ENCODE assay signal across 9 cellular contexts in the genomic region with DNA sequence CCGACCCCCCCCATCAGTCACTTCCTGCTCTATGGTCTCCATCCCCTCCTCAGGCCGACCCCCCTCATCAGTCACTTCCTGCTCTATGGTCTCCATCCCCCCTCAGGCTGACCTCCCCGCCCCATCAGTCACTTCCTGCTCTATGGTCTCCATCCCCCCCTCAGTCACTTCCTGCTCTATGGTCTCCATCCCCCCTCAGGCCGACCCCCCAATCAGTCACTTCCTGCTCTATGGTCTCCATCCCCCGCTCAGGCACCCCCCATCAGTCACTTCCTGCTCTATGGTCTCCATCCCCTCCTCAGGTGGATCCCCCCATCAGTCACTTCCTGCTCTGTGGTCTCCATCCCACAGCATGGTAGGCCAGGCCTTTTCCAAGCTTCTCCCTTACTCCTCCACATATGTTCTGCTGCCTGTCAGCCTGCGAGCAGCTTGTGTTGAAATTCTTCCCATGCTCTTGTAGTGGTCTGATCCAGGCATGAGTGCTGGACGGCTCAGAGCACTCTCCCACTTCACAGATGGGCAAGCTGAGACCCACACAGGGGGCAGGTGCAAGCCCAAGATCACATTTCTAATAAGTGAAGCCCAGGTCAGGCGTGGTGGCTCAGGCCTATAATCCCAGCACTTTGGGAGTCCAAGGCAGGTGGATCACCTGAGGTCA. TPM values are rescaled to one million over a fixed set of nuclear protein-coding genes. Genes with fewer than 3 reads are reported as not detected.
A peak's percentile ranks its signal among the peaks of the same experiment; 100 is the strongest.
DNase-seq lines count a peak whose midpoint lies in the region; ATAC-seq and TF ChIP-seq lines count a peak whose summit lies in the region.
"Had no signal": no experiment of that assay in that cellular context is flagged by ENCODE, and none has a peak within 500 bp of the region (broad histone marks: within the 10 kb centered on the region; RNA-seq: fewer than 3 reads in every experiment).

No MANE protein-coding gene starts in this region.

- TF ChIP-seq CTCF in Calu3 (IDR thresholded peaks at IDR 0.05; ENCODE audit: unreplicated experiment) (no peak), NB4 (IDR thresholded peaks at IDR 0.05; ENCODE audit: low read depth, low read length) (no peak)

- no peaks in the 10 kb centered on the region for H3K9me3 Mint-ChIP-seq in Calu3 (ENCODE audit: low read depth, unreplicated experiment)
- H3K9me3 Mint-ChIP-seq in activated T-helper 2 cell treated with anti-CD3 and anti-CD28 coated beads, Interferon-gamma antibody, Interleukin-2, Interleukin-4, amounts not matched to agents 10 μg/mL and 5 μg/mL and 100 μg/mL, durations not matched to agents 14 hours and 24 hours and 36 hours: no peaks in the 10 kb centered on the region
- H3K9me3 Mint-ChIP-seq in naive B cell: peaks cover 0 to 6% (median 4%) of the 10 kb centered on the region in 7 donors

- ATAC-seq in naive B cell (ENCODE audit: low read depth in 2 of 2): no peak
- ATAC-seq in GM19463 (IDR thresholded peaks at IDR 0.05; ENCODE audit: unreplicated experiment): no peak

- peaks cover 65% of the 10 kb centered on the region for H3K4me1 Mint-ChIP-seq in Calu3 (ENCODE audit: low read depth, unreplicated experiment)
- H3K4me1 Mint-ChIP-seq in activated T-helper 2 cell treated with anti-CD3 and anti-CD28 coated beads, Interferon-gamma antibody, Interleukin-2, Interleukin-4, amounts not matched to agents 10 μg/mL and 5 μg/mL and 100 μg/mL, durations not matched to agents 14 hours and 24 hours and 36 hours (ENCODE audit: low read depth): peaks cover 18% of the 10 kb centered on the region
- H3K4me1 Mint-ChIP-seq in naive B cell: peaks cover 15 to 32% (median 23%) of the 10 kb centered on the region in 3 donors

- H3K27ac Mint-ChIP-seq in Calu3 (ENCODE audit: unreplicated experiment) (peak overlapping the region; percentile 71), naive B cell (peak overlapping the region; percentile 18 to 89 (median 76))
- peak overlapping the region; percentile 74 for H3K27ac Mint-ChIP-seq in activated T-helper 2 cell treated with anti-CD3 and anti-CD28 coated beads, Interferon-gamma antibody, Interleukin-2, Interleukin-4, amounts not matched to agents 10 μg/mL and 5 μg/mL and 100 μg/mL, durations not matched to agents 14 hours and 24 hours and 36 hours

- no peak overlapping the region for H3K27ac ChIP-seq in caudate nucleus (ENCODE audit: low read depth, low read length)

- H3K36me3 Mint-ChIP-seq in Calu3 (ENCODE audit: insufficient read depth, unreplicated experiment) (peaks cover 58% of the 10 kb centered on the region), naive B cell (peaks cover 0 to 44% of the 10 kb centered on the region in 2 donors)
- peaks cover 59% of the 10 kb centered on the region for H3K36me3 Mint-ChIP-seq in activated T-helper 2 cell treated with anti-CD3 and anti-CD28 coated beads, Interferon-gamma antibody, Interleukin-2, Interleukin-4, amounts not matched to agents 10 μg/mL and 5 μg/mL and 100 μg/mL, durations not matched to agents 14 hours and 24 hours and 36 hours (ENCODE audit: low read depth)

- TF ChIP-seq POLR2A in NB4 (IDR thresholded peaks at IDR 0.05; ENCODE audit: extremely low read depth, insufficient read length): no peak

- no TSS peak for BruUV-seq in Calu3 (replicated peaks; lab: Mats Ljungman, UMichigan)

- DNase-seq in Calu3 (no peak), NB4 (ENCODE audit: low read depth) (peak; percentile 18), naive B cell (no peak), superior temporal gyrus (ENCODE audit: extremely low spot score) (no peak), caudate nucleus (lab: John Stamatoyannopoulos, UW) (no peak), NCI-H526 (lab: John Stamatoyannopoulos, UW) (no peak)
- no peak for DNase-seq in activated T-helper 2 cell treated with anti-CD3 and anti-CD28 coated beads, Interferon-gamma antibody, Interleukin-2, Interleukin-4, amounts not matched to agents 10 μg/mL and 5 μg/mL and 100 μg/mL, durations not matched to agents 14 hours and 24 hours and 36 hours (ENCODE audit: low spot score)
- DNase-seq: DMS153 had no signal

- H3K4me3 Mint-ChIP-seq in Calu3 (ENCODE audit: low read depth, unreplicated experiment): no peak overlapping the region
- no peak overlapping the region for H3K4me3 Mint-ChIP-seq in activated T-helper 2 cell treated with anti-CD3 and anti-CD28 coated beads, Interferon-gamma antibody, Interleukin-2, Interleukin-4, amounts not matched to agents 10 μg/mL and 5 μg/mL and 100 μg/mL, durations not matched to agents 14 hours and 24 hours and 36 hours (ENCODE audit: low read depth)
- no peak overlapping the region for H3K4me3 Mint-ChIP-seq in naive B cell

- no peak overlapping the region for H3K4me3 ChIP-seq in NB4 (ENCODE audit: low read depth, low read length)

- CTCF ChIA-PET in Calu3 (lab: Charles Lee): interaction anchor here (0.7 kb wide), 1 partner anchor 420 kb away, joined by 7 read pairs; no protein-coding TSS in a partner anchor

- H3K27me3 Mint-ChIP-seq in Calu3 (ENCODE audit: unreplicated experiment) (no peaks in the 10 kb centered on the region), naive B cell (no peaks in the 10 kb centered on the region)
- H3K27me3 Mint-ChIP-seq in activated T-helper 2 cell treated with anti-CD3 and anti-CD28 coated beads, Interferon-gamma antibody, Interleukin-2, Interleukin-4, amounts not matched to agents 10 μg/mL and 5 μg/mL and 100 μg/mL, durations not matched to agents 14 hours and 24 hours and 36 hours (ENCODE audit: low read depth): no peaks in the 10 kb centered on the region

- intact Hi-C loops in Calu3 (cut with micrococcal nuclease; ENCODE audit: unreplicated experiment): no loop called here
- intact Hi-C loops in activated T-helper 2 cell treated with anti-CD3 and anti-CD28 coated beads, Interferon-gamma antibody, Interleukin-2, Interleukin-4, amounts not matched to agents 10 μg/mL and 5 μg/mL and 100 μg/mL, durations not matched to agents 14 hours and 24 hours and 36 hours (cut with micrococcal nuclease): no loop called here

RNA-seq across cellular contexts. Expression of gene BDH1, which starts 36.8 kb away (rescaled TPM):
- total RNA-seq in Calu3 (2022): 49.0 and 56.7 TPM in 2 replicates
- total RNA-seq in activated T-helper 2 cell treated with anti-CD3 and anti-CD28 coated beads, Interferon-gamma antibody, Interleukin-2, Interleukin-4, amounts not matched to agents 10 μg/mL and 5 μg/mL and 100 μg/mL, durations not matched to agents 14 hours and 24 hours and 36 hours: 140 and 146 TPM in 2 replicates
- polyA plus RNA-seq in naive B cell (ENCODE audit: low read depth in 6 of 6): 10 to 100 TPM; 13.9 to 25.1 (median 20.3) TPM
